In genomic region chr16:2025878-2026460, GRCh38 we compare ENCODE assay signal across 11 cellular contexts. TPM values are rescaled to one million over a fixed set of nuclear protein-coding genes. Genes with fewer than 3 reads are reported as not detected.
DNase-seq lines count a peak whose midpoint lies in the region; ATAC-seq, FAIRE-seq and TF ChIP-seq lines count a peak whose summit lies in the region.
"Had no signal": no experiment of that assay in that cellular context is flagged by ENCODE, and none has a peak within 500 bp of the region (broad histone marks: within the 10 kb centered on the region; RNA-seq: fewer than 3 reads in every experiment).

No MANE protein-coding gene starts in this region.

- no peak for ATAC-seq in activated naive CD8-positive, alpha-beta T cell treated with anti-CD3 and anti-CD28 coated beads, Interleukin-2, amount 50 U/mL, for 24 hours
- ATAC-seq in K562 (no peak), GM21515 (IDR thresholded peaks at IDR 0.05; ENCODE audit: unreplicated experiment) (no peak)

- no peak overlapping the region for H3K27ac Mint-ChIP-seq in activated naive CD8-positive, alpha-beta T cell
- H3K27ac Mint-ChIP-seq in activated naive CD8-positive, alpha-beta T cell treated with anti-CD3 and anti-CD28 coated beads, Interleukin-2, amount 50 U/mL, for 24 hours: no peak overlapping the region
- H3K27ac Mint-ChIP-seq in type B pancreatic cell: peak overlapping the region; percentile 31

- intact Hi-C loops in K562 (cut with micrococcal nuclease): no loop called here

- BruUV-seq in K562 (replicated peaks; lab: Mats Ljungman, UMichigan): no TSS peak

- POLR2A ChIA-PET in K562 (lab: Yijun Ruan, JAX): interaction anchor here (0.6 to 1.3 kb wide), 3 partner anchors 127 to 192 kb away, joined by 3 to 14 read pairs (median 6); partner anchors contain the start of gene TRAF7

- in situ Hi-C loops in K562 (cut with MboI): no loop called here

- FAIRE-seq in K562 (lab: Jason Lieb, UNC): no peak
- FAIRE-seq: HTR-8/SVneo, keratinocyte had no signal

- TF ChIP-seq POLR2A in K562 (conservative IDR thresholded peaks at IDR 0.05): no peak

- WGBS in K562 (ENCODE audit: insufficient coverage, low coverage, missing lambda C conversion rate): 79% methylated on average over 14 of the region's 16 CpGs

- H3K4me2 ChIP-seq in K562 (ENCODE audit: insufficient read depth, low read length): peak overlapping the region; percentile 69; the same call in 1 of the 2 replicates

- CTCF ChIA-PET in K562 (lab: Yijun Ruan, JAX; ENCODE audit: low intra/inter-chr PET ratio): no interaction called here

- DNase-seq in activated naive CD8-positive, alpha-beta T cell treated with anti-CD3 and anti-CD28 coated beads, Interleukin-2, amount 50 U/mL, for 24 hours: no peak
- DNase-seq in K562 (ENCODE audit: extremely low read depth in 1 of 4, low spot score in 3 of 4): no peak
- DNase-seq in type B pancreatic cell (ENCODE audit: extremely low spot score, unreplicated experiment): no peak
- no peak for DNase-seq in stimulated activated CD4-positive, alpha-beta T cell treated with anti-CD3 and anti-CD28 coated beads, Interleukin-12 subunit alpha, Interleukin-12 subunit beta, amount 100 ng/mL, for 4 hours
- DNase-seq in effector CD4-positive, alpha-beta T cell: no peak
- DNase-seq: HCEC 1CT had no signal

- no peak overlapping the region for H3K27ac ChIP-seq in K562 (ENCODE audit: extremely low read depth, low read depth, low read length)

- no peak overlapping the region for H2AFZ ChIP-seq in K562 (ENCODE audit: low read depth, low read length)

- peaks cover 19% of the 10 kb centered on the region for H3K4me1 Mint-ChIP-seq in activated naive CD8-positive, alpha-beta T cell (ENCODE audit: low read depth)
- peaks cover 21% of the 10 kb centered on the region for H3K4me1 Mint-ChIP-seq in activated naive CD8-positive, alpha-beta T cell treated with anti-CD3 and anti-CD28 coated beads, Interleukin-2, amount 50 U/mL, for 24 hours
- H3K4me1 Mint-ChIP-seq in type B pancreatic cell (ENCODE audit: unreplicated experiment): peaks cover 19% of the 10 kb centered on the region

- peaks cover 4% of the 10 kb centered on the region for H3K27me3 Mint-ChIP-seq in activated naive CD8-positive, alpha-beta T cell
- peaks cover 27% of the 10 kb centered on the region for H3K27me3 Mint-ChIP-seq in activated naive CD8-positive, alpha-beta T cell treated with anti-CD3 and anti-CD28 coated beads, Interleukin-2, amount 50 U/mL, for 24 hours
- peaks cover 32% of the 10 kb centered on the region for H3K27me3 Mint-ChIP-seq in type B pancreatic cell

- peaks cover 16% of the 10 kb centered on the region for H3K79me2 ChIP-seq in K562 (ENCODE audit: control insufficient read depth, insufficient read depth, low read length)

- H3K9ac ChIP-seq in K562 (ENCODE audit: insufficient read depth in 1 of 2, low read depth in 2 of 2, low read length in 2 of 2) (peak overlapping the region in 1 of 2 experiments; percentile 86; a peak in 2 of 4 replicates), mucosa of stomach (ENCODE audit: low read length) (peak overlapping the region; percentile 61)

- H3K4me3 Mint-ChIP-seq in activated naive CD8-positive, alpha-beta T cell: peak overlapping the region; percentile 44
- H3K4me3 Mint-ChIP-seq in activated naive CD8-positive, alpha-beta T cell treated with anti-CD3 and anti-CD28 coated beads, Interleukin-2, amount 50 U/mL, for 24 hours: no peak overlapping the region
- peak overlapping the region; percentile 80 for H3K4me3 Mint-ChIP-seq in type B pancreatic cell

- H3K9me3 ChIP-seq in K562 (replicated peaks; ENCODE audit: control insufficient read depth, insufficient read depth, low read depth, low read length): no peaks in the 10 kb centered on the region
- H3K9me3 ChIP-seq in mucosa of stomach (ENCODE audit: control insufficient read depth, low read length): no peaks in the 10 kb centered on the region

- peaks cover 4% of the 10 kb centered on the region; the same call in 1 of the 3 replicates for H3K36me3 ChIP-seq in K562 (ENCODE audit: control insufficient read depth, insufficient read depth, low read length)
- peaks cover 3% of the 10 kb centered on the region for H3K36me3 ChIP-seq in mucosa of stomach (ENCODE audit: control insufficient read depth, insufficient read depth, low read length)

- peaks cover 23 to 85% of the 10 kb centered on the region in 2 experiments; a peak in 4 of 5 replicates for H3K4me1 ChIP-seq in K562 (replicated peaks in 1 of 2; ENCODE audit: control insufficient read depth in 2 of 2, insufficient read depth in 2 of 2, low read length in 2 of 2)
- H3K4me1 ChIP-seq in mucosa of stomach (ENCODE audit: control insufficient read depth, insufficient read depth, low read length): peaks cover 50% of the 10 kb centered on the region

- no peak for TF ChIP-seq EP300 in K562 (IDR thresholded peaks at IDR 0.05; ENCODE audit: low read length)

- H3K4me3 ChIP-seq in K562: peak overlapping the region; percentile 32; the same call in 1 of the 2 replicates
- no peak overlapping the region for H3K4me3 ChIP-seq in mucosa of stomach (ENCODE audit: low read length)

- no peak for TF ChIP-seq CTCF in K562 (IDR thresholded peaks at IDR 0.05 in 2 of 3, conservative IDR thresholded peaks at IDR 0.05 in 1 of 3; ENCODE audit: insufficient read depth in 2 of 3, low read depth in 1 of 3, low read length in 3 of 3)
- TF ChIP-seq CTCF in type B pancreatic cell (conservative IDR thresholded peaks at IDR 0.05): no peak

- 0 out of 2 replicates have a peak, but pooled peaks cover 7% of the 10 kb centered on the region for H4K20me1 ChIP-seq in K562 (replicated peaks; ENCODE audit: control insufficient read depth, insufficient read depth, low read length)

- H3K9me1 ChIP-seq in K562 (ENCODE audit: control insufficient read depth, insufficient read depth, low read length): peaks cover 3% of the 10 kb centered on the region

- no peaks in the 10 kb centered on the region for H3K9me3 Mint-ChIP-seq in activated naive CD8-positive, alpha-beta T cell (ENCODE audit: low read depth)
- H3K9me3 Mint-ChIP-seq in activated naive CD8-positive, alpha-beta T cell treated with anti-CD3 and anti-CD28 coated beads, Interleukin-2, amount 50 U/mL, for 24 hours: no peaks in the 10 kb centered on the region
- H3K9me3 Mint-ChIP-seq in type B pancreatic cell: no peaks in the 10 kb centered on the region

- TF ChIP-seq RAD21 in K562 (CRISPR knock-in tag; conservative IDR thresholded peaks at IDR 0.05 in 1 of 2, IDR thresholded peaks at IDR 0.05 in 1 of 2): no peak

- no peaks in the 10 kb centered on the region for H3K36me3 Mint-ChIP-seq in activated naive CD8-positive, alpha-beta T cell
- no peaks in the 10 kb centered on the region for H3K36me3 Mint-ChIP-seq in activated naive CD8-positive, alpha-beta T cell treated with anti-CD3 and anti-CD28 coated beads, Interleukin-2, amount 50 U/mL, for 24 hours (ENCODE audit: low read depth)
- H3K36me3 Mint-ChIP-seq in type B pancreatic cell: no peaks in the 10 kb centered on the region

- H3K27me3 ChIP-seq in K562 (ENCODE audit: control insufficient read depth in 2 of 2, insufficient read depth in 2 of 2, low read length in 2 of 2) (no peaks in the 10 kb centered on the region), mucosa of stomach (ENCODE audit: control insufficient read depth, insufficient read depth, low read length) (no peaks in the 10 kb centered on the region)

RNA-seq across cellular contexts. Expression of gene NHERF2, which starts 0.7 kb away (rescaled TPM):
- total RNA-seq in K562 (2011; cell fraction: chromatin; rRNA removed; ENCODE audit: low replicate concordance): 6.2 and 27.3 TPM in 2 replicates
- 16.4 and 21.7 TPM in 2 replicates for total RNA-seq in K562 (2011; cell fraction: nucleolus; rRNA removed)
- 7.1 and 12.7 TPM in 2 replicates for total RNA-seq in K562 (2011; cell fraction: nucleoplasm; rRNA removed)
- total RNA-seq in K562 (2014; rRNA removed) (23.4 and 34.2 TPM in 2 replicates), K562 (2014; rRNA removed; fragmentation: Illumina TruSeq; extraction: Trizol) (2.0 and 2.6 TPM in 2 replicates), K562 (2015; rRNA removed; fragmentation: Illumina TruSeq; extraction: Trizol) (11.2 and 12.9 TPM in 2 replicates), K562 (2021) (42.0 and 44.1 TPM in 2 replicates), type B pancreatic cell (ENCODE audit: low replicate concordance) (23.3 and 23.4 TPM in 2 replicates)
- polyA plus RNA-seq in K562 (2011; rRNA removed) (12.5 and 16.4 TPM in 2 replicates), K562 (2014; fragmentation: Illumina TruSeq; extraction: Trizol) (8.5 and 24.9 TPM in 2 replicates), K562 (2014; fragmentation: Nextera tagmentation; extraction: Ambion mirVana) (under 1 TPM; 0.15 to 0.38 TPM), K562 (2014; rRNA removed) (29.4 and 29.5 TPM in 2 replicates)
- 20.6 and 61.9 TPM in 2 replicates for polyA plus RNA-seq in K562 (2011; cell fraction: cytosol; rRNA removed)
- polyA plus RNA-seq in K562 (2011; cell fraction: nucleus; rRNA removed): 19.3 and 38.5 TPM in 2 replicates
- polyA plus RNA-seq in K562 (2012): 22.8 and 27.9 TPM in 2 replicates
- polyA minus RNA-seq in K562 (2011; rRNA and poly(A)+ RNA removed): 2.7 and 6.3 TPM in 2 replicates
- polyA minus RNA-seq in K562 (2011; cell fraction: cytosol; rRNA and poly(A)+ RNA removed): 21.2 and 23.6 TPM in 2 replicates
- 7.3 and 8.8 TPM in 2 replicates for polyA minus RNA-seq in K562 (2011; cell fraction: nucleus; rRNA and poly(A)+ RNA removed)

RNA-seq across cellular contexts. Expression of gene NPW, which starts 6.4 kb away (rescaled TPM):
- total RNA-seq in K562 (2011; cell fraction: chromatin; rRNA removed; ENCODE audit: low replicate concordance): 1.9 TPM in 1 of 2 replicates, not detected in the other
- total RNA-seq in K562 (2011; cell fraction: nucleolus; rRNA removed): 7.1 and 10.2 TPM in 2 replicates
- total RNA-seq in K562 (2011; cell fraction: nucleoplasm; rRNA removed): 1.8 and 2.1 TPM in 2 replicates
- total RNA-seq in K562 (2014; rRNA removed) (2.6 and 4.2 TPM in 2 replicates), K562 (2014; rRNA removed; fragmentation: Illumina TruSeq; extraction: Trizol) (not detected in 2 replicates), K562 (2015; rRNA removed; fragmentation: Illumina TruSeq; extraction: Trizol) (0.14 and 0.23 TPM in 2 replicates), K562 (2021) (3.1 and 4.6 TPM in 2 replicates), type B pancreatic cell (ENCODE audit: low replicate concordance) (3.9 and 4.7 TPM in 2 replicates)
- polyA plus RNA-seq in K562 (2011; rRNA removed) (0.31 and 0.32 TPM in 2 replicates), K562 (2014; fragmentation: Illumina TruSeq; extraction: Trizol) (not detected in 2 replicates), K562 (2014; fragmentation: Nextera tagmentation; extraction: Ambion mirVana) (not detected), K562 (2014; rRNA removed) (0.85 and 4.0 TPM in 2 replicates)
- 0.90 and 6.1 TPM in 2 replicates for polyA plus RNA-seq in K562 (2011; cell fraction: cytosol; rRNA removed)
- polyA plus RNA-seq in K562 (2011; cell fraction: nucleus; rRNA removed): 0.66 and 1.5 TPM in 2 replicates
- 1.6 and 1.8 TPM in 2 replicates for polyA plus RNA-seq in K562 (2012)
- polyA minus RNA-seq in K562 (2011; rRNA and poly(A)+ RNA removed): not detected in 2 replicates
- polyA minus RNA-seq in K562 (2011; cell fraction: cytosol; rRNA and poly(A)+ RNA removed): 1.4 and 2.0 TPM in 2 replicates
- polyA minus RNA-seq in K562 (2011; cell fraction: nucleus; rRNA and poly(A)+ RNA removed): 0.67 and 1.3 TPM in 2 replicates
- polyA plus RNA-seq: keratinocyte had no signal

RNA-seq across cellular contexts. Expression of gene ZNF598, which starts 16.3 kb away (rescaled TPM):
- 32.9 and 115 TPM in 2 replicates for total RNA-seq in K562 (2011; cell fraction: chromatin; rRNA removed; ENCODE audit: low replicate concordance)
- total RNA-seq in K562 (2011; cell fraction: nucleolus; rRNA removed): 90.6 and 99.4 TPM in 2 replicates
- total RNA-seq in K562 (2011; cell fraction: nucleoplasm; rRNA removed): 37.9 and 42.6 TPM in 2 replicates
- total RNA-seq in K562 (2014; rRNA removed): 39.7 and 50.2 TPM in 2 replicates
- total RNA-seq in K562 (2014; rRNA removed; fragmentation: Illumina TruSeq; extraction: Trizol): 9.7 and 11.1 TPM in 2 replicates
- 29.6 and 33.6 TPM in 2 replicates for total RNA-seq in K562 (2015; rRNA removed; fragmentation: Illumina TruSeq; extraction: Trizol)
- total RNA-seq in K562 (2021): 114 and 115 TPM in 2 replicates
- polyA plus RNA-seq in K562 (2011; rRNA removed): 17.1 and 28.0 TPM in 2 replicates
- polyA plus RNA-seq in K562 (2011; cell fraction: cytosol; rRNA removed): 35.0 and 75.6 TPM in 2 replicates
- 103 and 165 TPM in 2 replicates for polyA plus RNA-seq in K562 (2011; cell fraction: nucleus; rRNA removed)
- 40.3 and 76.1 TPM in 2 replicates for polyA plus RNA-seq in K562 (2012)
- 30.3 and 61.9 TPM in 2 replicates for polyA plus RNA-seq in K562 (2014; fragmentation: Illumina TruSeq; extraction: Trizol)
- polyA plus RNA-seq in K562 (2014; fragmentation: Nextera tagmentation; extraction: Ambion mirVana): under 1 TPM; 0.11 to 0.39 TPM
- 77.4 and 97.5 TPM in 2 replicates for polyA plus RNA-seq in K562 (2014; rRNA removed)
- 6.6 and 10.0 TPM in 2 replicates for polyA minus RNA-seq in K562 (2011; rRNA and poly(A)+ RNA removed)
- 41.5 and 59.8 TPM in 2 replicates for polyA minus RNA-seq in K562 (2011; cell fraction: cytosol; rRNA and poly(A)+ RNA removed)
- polyA minus RNA-seq in K562 (2011; cell fraction: nucleus; rRNA and poly(A)+ RNA removed): 23.7 and 27.3 TPM in 2 replicates
- 43.9 and 46.1 TPM in 2 replicates for total RNA-seq in type B pancreatic cell (ENCODE audit: low replicate concordance)

RNA-seq across cellular contexts. Expression of gene NTHL1, which starts 21.7 kb away (rescaled TPM):
- 7.3 and 19.8 TPM in 2 replicates for total RNA-seq in K562 (2011; cell fraction: chromatin; rRNA removed; ENCODE audit: low replicate concordance)
- 25.7 and 29.0 TPM in 2 replicates for total RNA-seq in K562 (2011; cell fraction: nucleolus; rRNA removed)
- total RNA-seq in K562 (2011; cell fraction: nucleoplasm; rRNA removed): 12.0 and 20.0 TPM in 2 replicates
- total RNA-seq in K562 (2014; rRNA removed) (58.8 and 76.7 TPM in 2 replicates), K562 (2014; rRNA removed; fragmentation: Illumina TruSeq; extraction: Trizol) (3.6 and 6.7 TPM in 2 replicates), K562 (2015; rRNA removed; fragmentation: Illumina TruSeq; extraction: Trizol) (27.9 and 30.6 TPM in 2 replicates), K562 (2021) (43.5 and 54.2 TPM in 2 replicates), type B pancreatic cell (ENCODE audit: low replicate concordance) (18.1 and 37.6 TPM in 2 replicates)
- polyA plus RNA-seq in K562 (2011; rRNA removed) (17.6 and 27.0 TPM in 2 replicates), K562 (2014; fragmentation: Illumina TruSeq; extraction: Trizol) (11.4 and 20.2 TPM in 2 replicates), K562 (2014; fragmentation: Nextera tagmentation; extraction: Ambion mirVana) (1 to 10 TPM; 1.1 to 4.7 TPM), K562 (2014; rRNA removed) (45.0 and 52.8 TPM in 2 replicates)
- 49.2 and 100 TPM in 2 replicates for polyA plus RNA-seq in K562 (2011; cell fraction: cytosol; rRNA removed)
- 20.3 and 30.8 TPM in 2 replicates for polyA plus RNA-seq in K562 (2011; cell fraction: nucleus; rRNA removed)
- 27.8 and 29.2 TPM in 2 replicates for polyA plus RNA-seq in K562 (2012)
- 5.4 and 8.8 TPM in 2 replicates for polyA minus RNA-seq in K562 (2011; rRNA and poly(A)+ RNA removed)
- 14.4 and 19.7 TPM in 2 replicates for polyA minus RNA-seq in K562 (2011; cell fraction: cytosol; rRNA and poly(A)+ RNA removed)
- polyA minus RNA-seq in K562 (2011; cell fraction: nucleus; rRNA and poly(A)+ RNA removed): 7.1 TPM in 2 replicates

RNA-seq across cellular contexts. Expression of gene TSC2, which starts 21.8 kb away (rescaled TPM):
- total RNA-seq in K562 (2011; cell fraction: chromatin; rRNA removed; ENCODE audit: low replicate concordance): 274 and 710 TPM in 2 replicates
- 311 and 338 TPM in 2 replicates for total RNA-seq in K562 (2011; cell fraction: nucleolus; rRNA removed)
- 244 and 254 TPM in 2 replicates for total RNA-seq in K562 (2011; cell fraction: nucleoplasm; rRNA removed)
- total RNA-seq in K562 (2014; rRNA removed) (20.3 and 28.1 TPM in 2 replicates), K562 (2014; rRNA removed; fragmentation: Illumina TruSeq; extraction: Trizol) (15.0 and 20.1 TPM in 2 replicates), K562 (2015; rRNA removed; fragmentation: Illumina TruSeq; extraction: Trizol) (16.6 and 19.6 TPM in 2 replicates), K562 (2021) (65.8 and 68.1 TPM in 2 replicates), type B pancreatic cell (ENCODE audit: low replicate concordance) (131 and 208 TPM in 2 replicates)
- polyA plus RNA-seq in K562 (2011; rRNA removed) (15.5 and 35.5 TPM in 2 replicates), K562 (2014; fragmentation: Illumina TruSeq; extraction: Trizol) (27.8 and 35.8 TPM in 2 replicates), K562 (2014; fragmentation: Nextera tagmentation; extraction: Ambion mirVana) (1 to 10 TPM; 1.3 to 2.3 TPM), K562 (2014; rRNA removed) (32.0 and 35.2 TPM in 2 replicates)
- polyA plus RNA-seq in K562 (2011; cell fraction: cytosol; rRNA removed): 21.9 and 33.6 TPM in 2 replicates
- 157 and 220 TPM in 2 replicates for polyA plus RNA-seq in K562 (2011; cell fraction: nucleus; rRNA removed)
- 46.9 and 75.1 TPM in 2 replicates for polyA plus RNA-seq in K562 (2012)
- 41.8 and 43.8 TPM in 2 replicates for polyA minus RNA-seq in K562 (2011; rRNA and poly(A)+ RNA removed)
- 49.2 and 80.8 TPM in 2 replicates for polyA minus RNA-seq in K562 (2011; cell fraction: cytosol; rRNA and poly(A)+ RNA removed)
- polyA minus RNA-seq in K562 (2011; cell fraction: nucleus; rRNA and poly(A)+ RNA removed): 48.9 and 58.8 TPM in 2 replicates
